24 cellular contexts compared by ENCODE assay signal in genomic region chr7:34339061-34339526, GRCh38.
DNase-seq lines count a peak whose midpoint lies in the region; ATAC-seq and TF ChIP-seq lines count a peak whose summit lies in the region.
"Had no signal": no experiment of that assay in that cellular context is flagged by ENCODE, and none has a peak within 500 bp of the region (broad histone marks: within the 10 kb centered on the region; RNA-seq: fewer than 3 reads in every experiment).

No MANE protein-coding gene starts in this region.

- WGBS in mammary epithelial cell (ENCODE audit: low coverage, missing lambda C conversion rate): 0% methylated on average over 3 of the region's 3 CpGs
- 61 to 65% methylated on average over 3 of the region's 3 CpGs for WGBS in body of pancreas, 2 donors

- H3K79me2 ChIP-seq in mammary epithelial cell (ENCODE audit: insufficient read depth, low read length): no peaks in the 10 kb centered on the region

- TF ChIP-seq CTCF in AG10803 (conservative IDR thresholded peaks at IDR 0.05; ENCODE audit: low read length) (no peak), mammary epithelial cell (conservative IDR thresholded peaks at IDR 0.05 in 1 of 2, IDR thresholded peaks at IDR 0.05 in 1 of 2; ENCODE audit: extremely low read depth in 1 of 2, insufficient read depth in 1 of 2, low read depth in 1 of 2, low read length in 2 of 2) (no peak), body of pancreas (IDR thresholded peaks at IDR 0.05) (no peak)

- H3K36me3 ChIP-seq in mammary epithelial cell (ENCODE audit: insufficient read depth, low read length) (no peaks in the 10 kb centered on the region), body of pancreas (replicated peaks in 1 of 2; ENCODE audit: insufficient read depth in 1 of 2, low read depth in 2 of 2) (no peaks in the 10 kb centered on the region)
- H3K36me3 ChIP-seq: adrenal gland, HAP-1, upper lobe of left lung had no signal

- CTCF ChIA-PET in mammary epithelial cell (lab: Charles Lee; ENCODE audit: low non-redundant PET): interaction anchor here (0.8 kb wide), 1 partner anchor 18 kb away, joined by 3 read pairs; no protein-coding TSS in a partner anchor

- H3K4me1 ChIP-seq in mammary epithelial cell (ENCODE audit: insufficient read depth, low read length): peaks cover 33% of the 10 kb centered on the region
- H3K4me1 ChIP-seq in body of pancreas: no peaks in the 10 kb centered on the region
- H3K4me1 ChIP-seq: adrenal gland, HAP-1, upper lobe of left lung had no signal

- H3K9ac ChIP-seq in mammary epithelial cell (ENCODE audit: insufficient read depth, low read length): no peak overlapping the region

- no peaks in the 10 kb centered on the region for H4K20me1 ChIP-seq in mammary epithelial cell (ENCODE audit: insufficient read depth, low read length)

- no peak for TF ChIP-seq POLR2A in body of pancreas (IDR thresholded peaks at IDR 0.05)

- H3K4me2 ChIP-seq in mammary epithelial cell (ENCODE audit: insufficient read depth, low read depth, low read length): peak overlapping the region; percentile 37

- in situ Hi-C loops in mammary epithelial cell (cut with MboI; ENCODE audit: low sequenced_read_pairs in 2 of 2): no loop called here

- H3K9me3 ChIP-seq in mammary epithelial cell (replicated peaks; ENCODE audit: insufficient read depth, low read length) (no peaks in the 10 kb centered on the region), body of pancreas (no peaks in the 10 kb centered on the region)
- H3K9me3 ChIP-seq: HAP-1 had no signal

- H3K27me3 ChIP-seq in mammary epithelial cell (ENCODE audit: insufficient read depth, low read length) (no peaks in the 10 kb centered on the region), body of pancreas (no peaks in the 10 kb centered on the region)
- H3K27me3 ChIP-seq: adrenal gland, upper lobe of left lung had no signal

- peak; percentile 76 for DNase-seq in AG10803 (ENCODE audit: low read depth)
- DNase-seq in HPDE6-E6E7 (ENCODE audit: extremely low spot score): peak; percentile 32
- peak; percentile 72 for DNase-seq in mammary epithelial cell
- DNase-seq in islet precursor cell: peak; percentile 88
- no peak for DNase-seq in NCI-H2196 (lab: John Stamatoyannopoulos, UW; ENCODE audit: unreplicated experiment)
- DNase-seq in activated CD4-positive, CD25-positive, alpha-beta regulatory T cell treated with anti-CD3 and anti-CD28 coated beads, Interleukin-2, amount 50 U/mL, for 72 hours: no peak
- no peak for DNase-seq in body of pancreas
- DNase-seq: activated CD4-positive, alpha-beta T cell treated with anti-CD3 and anti-CD28 coated beads, Interleukin-2, amount 10 ng/mL, durations not matched to agents 7 days and 5 days; activated effector memory CD4-positive, alpha-beta T cell treated with anti-CD3 and anti-CD28 coated beads, Interleukin-2, amount 50 U/mL, for 16 hours; adrenal gland; effector CD8-positive, alpha-beta T cell; GF-D8; hippocampal formation; kidney glomerular epithelial cell; MV-4-11; natural killer cell; NCI-H2029; RPMI8226; stimulated activated CD4-positive, alpha-beta T cell treated with anti-CD3 and anti-CD28 coated beads, Interleukin-4, amount 100 ng/mL, for 4 hours; upper lobe of left lung had no signal

- ATAC-seq in body of pancreas (no peak), HG02981 (IDR thresholded peaks at IDR 0.05; ENCODE audit: unreplicated experiment) (no peak)
- ATAC-seq: natural killer cell had no signal

- H3K27ac ChIP-seq in mammary epithelial cell (ENCODE audit: insufficient read depth, low read depth, low read length) (peak overlapping the region; percentile 45), body of pancreas (no peak overlapping the region)
- H3K27ac ChIP-seq: adrenal gland, C4-2B, skin epidermis, upper lobe of left lung had no signal

- H2AFZ ChIP-seq in mammary epithelial cell (ENCODE audit: low read depth, low read length): peak overlapping the region; percentile 56

- intact Hi-C loops in mammary epithelial cell (cut with micrococcal nuclease) (no loop called here), body of pancreas (cut with DNase I) (no loop called here)

- H3K4me3 ChIP-seq in AG10803 (ENCODE audit: low read length) (no peak overlapping the region), mammary epithelial cell (replicated peaks in 1 of 3; ENCODE audit: insufficient read depth in 1 of 3, low read depth in 2 of 3, low read length in 3 of 3) (no peak overlapping the region), body of pancreas (no peak overlapping the region)
- H3K4me3 ChIP-seq: adrenal gland, HAP-1, skin epidermis, upper lobe of left lung had no signal

- dilution Hi-C loops in mammary epithelial cell (cut with HindIII; ENCODE audit: low sequenced_read_pairs): no loop called here

- BruUV-seq in mammary epithelial cell (replicated peaks; lab: Mats Ljungman, UMichigan): no TSS peak

Comparison
In these comparisons a context has a peak if more than half of its experiments do, and no peak if none do; other contexts are left out.
1. DNase-seq: peak in AG10803 (single experiment), HPDE6-E6E7 (single experiment), mammary epithelial cell (single experiment) and islet precursor cell (single experiment); none in NCI-H2196 (single experiment), activated CD4-positive, CD25-positive, alpha-beta regulatory T cell treated with anti-CD3 and anti-CD28 coated beads, Interleukin-2, amount 50 U/mL, for 72 hours (single experiment) and body of pancreas (0 of 4).